ENCODE assay signal across 1 cellular context in genomic region chr19:10760268-10760944, GRCh38.
TF ChIP-seq lines count a peak whose summit lies in the region.

No MANE protein-coding gene starts in this region.

TF ChIP-seq in GM23338, 12 proteins besides CTCF, POLR2A, EP300 and RAD21 (continued from another document):
- TF ChIP-seq ZNF462 (CRISPR knock-in tag; IDR thresholded peaks at IDR 0.05), result no peak
- no peak for TF ChIP-seq NANOG (IDR thresholded peaks at IDR 0.05; ENCODE audit: borderline replicate concordance)
- no peak for TF ChIP-seq ETS1 (IDR thresholded peaks at IDR 0.05)
- TF ChIP-seq ZNF114 (CRISPR knock-in tag; IDR thresholded peaks at IDR 0.05), result no peak
- no peak for TF ChIP-seq JUNB (IDR thresholded peaks at IDR 0.05; ENCODE audit: unreplicated experiment)
- no peak for TF ChIP-seq STAT1 (IDR thresholded peaks at IDR 0.05; ENCODE audit: unreplicated experiment)
- TF ChIP-seq EZH2phosphoT487 (IDR thresholded peaks at IDR 0.05; ENCODE audit: unreplicated experiment), result no peak
